1 cellular context compared by ENCODE assay signal in genomic region chr7:103344453-103345149, GRCh38.
TF ChIP-seq lines count a peak whose summit lies in the region.

Gene DNAJC2 (minus strand): TSS chr7:103344767. CDS start chr7:103344622, 145 bp downstream.

TF ChIP-seq in K562, 482 proteins besides CTCF, POLR2A, EP300 and RAD21 (continued from another document and continues in another):
- TF ChIP-seq VEZF1 (CRISPR knock-in tag; IDR thresholded peaks at IDR 0.05) (peak; percentile 92), NFE2 (IDR thresholded peaks at IDR 0.05; ENCODE audit: low read depth) (peak; percentile 66; the same call in 1 of the 2 replicates), MLLT1 (IDR thresholded peaks at IDR 0.05) (peak in 1 of 2 experiments; percentile 69; a peak in 2 of 4 replicates), CREM (IDR thresholded peaks at IDR 0.05; ENCODE audit: low read depth) (peak; percentile 95), POLR3A (IDR thresholded peaks at IDR 0.05; ENCODE audit: borderline replicate concordance, extremely low read depth, insufficient read depth, insufficient read length) (no peak), SMARCC2 (IDR thresholded peaks at IDR 0.05; ENCODE audit: low read depth) (no peak; the same call in 1 of the 2 replicates), MCM5 (IDR thresholded peaks at IDR 0.05; ENCODE audit: low read depth) (no peak), ZBTB1 (CRISPR knock-in tag; IDR thresholded peaks at IDR 0.05; ENCODE audit: borderline replicate concordance, low read depth) (no peak), ERF (CRISPR knock-in tag; IDR thresholded peaks at IDR 0.05) (peak; percentile 67; the same call in 1 of the 2 replicates), PTRF (tag; IDR thresholded peaks at IDR 0.05) (no peak), HMGXB4 (CRISPR knock-in tag; IDR thresholded peaks at IDR 0.05) (no peak), ARID4B (CRISPR knock-in tag; IDR thresholded peaks at IDR 0.05) (peak; percentile 98), ZNF175 (CRISPR knock-in tag; IDR thresholded peaks at IDR 0.05; ENCODE audit: low read depth) (0 out of 2 replicates have a peak, but pooled peaks have one; percentile 34), ARID2 (IDR thresholded peaks at IDR 0.05) (no peak), NKRF (IDR thresholded peaks at IDR 0.05; ENCODE audit: borderline replicate concordance) (peak; percentile 96), ZHX1 (conservative IDR thresholded peaks at IDR 0.05; ENCODE audit: low read length) (no peak), ZNF3 (CRISPR knock-in tag; IDR thresholded peaks at IDR 0.05) (no peak), NELFE (IDR thresholded peaks at IDR 0.05; ENCODE audit: insufficient read depth, insufficient read length) (no peak), ZSCAN32 (CRISPR knock-in tag; IDR thresholded peaks at IDR 0.05) (no peak), ARHGAP35 (IDR thresholded peaks at IDR 0.05; ENCODE audit: partially characterized antibody) (no peak), GTF2F1 (IDR thresholded peaks at IDR 0.05; ENCODE audit: low read depth, low read length) (peak; percentile 38; the same call in 1 of the 2 replicates), POLR2H (tag; IDR thresholded peaks at IDR 0.05; ENCODE audit: low read depth) (peak; percentile 68), CGGBP1 (CRISPR knock-in tag; IDR thresholded peaks at IDR 0.05) (peak; percentile 79; the same call in 1 of the 2 replicates), HNRNPK (IDR thresholded peaks at IDR 0.05; ENCODE audit: low read depth, low read length, poor library complexity, severe bottlenecking) (no peak), ZBTB49 (CRISPR knock-in tag; IDR thresholded peaks at IDR 0.05; ENCODE audit: borderline replicate concordance) (no peak), ESRRA (IDR thresholded peaks at IDR 0.05; ENCODE audit: borderline replicate concordance, low read depth) (peak; percentile 83; the same call in 1 of the 2 replicates), ZNF778 (CRISPR knock-in tag; IDR thresholded peaks at IDR 0.05) (no peak), ZNF143 (CRISPR knock-in tag; IDR thresholded peaks at IDR 0.05) (no peak), PATZ1 (CRISPR knock-in tag; IDR thresholded peaks at IDR 0.05; ENCODE audit: borderline replicate concordance) (no peak), GTF2A2 (tag; IDR thresholded peaks at IDR 0.05) (peak; percentile 85; the same call in 1 of the 2 replicates), POU5F1 (IDR thresholded peaks at IDR 0.05; ENCODE audit: borderline replicate concordance, low read depth, low read length, partially characterized antibody) (no peak), SMARCB1 (IDR thresholded peaks at IDR 0.05; ENCODE audit: insufficient read length, low read depth) (no peak), PML (IDR thresholded peaks at IDR 0.05; ENCODE audit: low read length) (peak; percentile 84), MCM7 (IDR thresholded peaks at IDR 0.05) (no peak), JUNB (CRISPR knock-in tag; conservative IDR thresholded peaks at IDR 0.05) (no peak), ZKSCAN8 (CRISPR knock-in tag; IDR thresholded peaks at IDR 0.05) (0 out of 2 replicates have a peak, but pooled peaks have one; percentile 25), HMGN3 (IDR thresholded peaks at IDR 0.05; ENCODE audit: borderline replicate concordance, extremely low read depth, insufficient read length, low read depth, low read length) (peak; percentile 60), HEY1 (CRISPR knock-in tag; IDR thresholded peaks at IDR 0.05; ENCODE audit: borderline replicate concordance) (no peak), ETV1 (tag; conservative IDR thresholded peaks at IDR 0.05; ENCODE audit: low read depth) (peak; percentile 91), MLX (CRISPR knock-in tag; conservative IDR thresholded peaks at IDR 0.05) (no peak; a peak in 1 of 4 replicates)
